17 cellular contexts compared by ENCODE assay signal in genomic region chr3:189038773-189039720, GRCh38.
DNase-seq lines count a peak whose midpoint lies in the region; ATAC-seq and TF ChIP-seq lines count a peak whose summit lies in the region.
"Had no signal": no experiment of that assay in that cellular context is flagged by ENCODE, and none has a peak within 500 bp of the region (broad histone marks: within the 10 kb centered on the region; RNA-seq: fewer than 3 reads in every experiment).

No MANE protein-coding gene starts in this region.

- H3K9me3 Mint-ChIP-seq in natural killer cell treated with Interleukin-12 subunit alpha and Interleukin-12 subunit beta and Interleukin-15 and Interleukin-18, amount 100 ng/mL, for 72 hours = no peaks in the 10 kb centered on the region
- H3K9me3 Mint-ChIP-seq in natural killer cell = no peaks in the 10 kb centered on the region
- H3K9me3 Mint-ChIP-seq in activated CD8-positive, alpha-beta T cell treated with anti-CD3 and anti-CD28 coated beads for 36 hours = peaks cover 2% of the 10 kb centered on the region
- no peaks in the 10 kb centered on the region for H3K9me3 Mint-ChIP-seq in stimulated activated naive CD8-positive, alpha-beta T cell treated with anti-CD3 and anti-CD28 coated beads, Interleukin-15, Interleukin-2, amounts not matched to agents 100 ng/mL and 50 ng/mL, for 24 hours

- H3K27ac ChIP-seq in gastrocnemius medialis = no peak overlapping the region
- H3K27ac ChIP-seq: left ventricle myocardium inferior, pancreas, PC-9, tibial nerve had no signal

- intact Hi-C loops in natural killer cell (cut with micrococcal nuclease) (no loop called here), gastrocnemius medialis (cut with DNase I; ENCODE audit: low total_unique reads) (no loop called here)
- intact Hi-C loops in activated CD8-positive, alpha-beta T cell treated with anti-CD3 and anti-CD28 coated beads for 36 hours (cut with micrococcal nuclease) = loop anchor here (10.0 kb wide), 1 partner anchor 1294 kb away; the partner anchor contains the start of gene BCL6

- H3K27ac Mint-ChIP-seq in natural killer cell treated with Interleukin-12 subunit alpha and Interleukin-12 subunit beta and Interleukin-15 and Interleukin-18, amount 100 ng/mL, for 72 hours = peak overlapping the region; percentile 22 to 32
- H3K27ac Mint-ChIP-seq in natural killer cell = no peak overlapping the region
- peak overlapping the region; percentile 88 for H3K27ac Mint-ChIP-seq in activated CD8-positive, alpha-beta T cell treated with anti-CD3 and anti-CD28 coated beads for 36 hours
- H3K27ac Mint-ChIP-seq in stimulated activated naive CD8-positive, alpha-beta T cell treated with anti-CD3 and anti-CD28 coated beads, Interleukin-15, Interleukin-2, amounts not matched to agents 100 ng/mL and 50 ng/mL, for 24 hours = peak overlapping the region; percentile 46
- H3K27ac Mint-ChIP-seq: H9 had no signal

- TF ChIP-seq CTCF in natural killer cell (IDR thresholded peaks at IDR 0.05) (no peak), gastrocnemius medialis (IDR thresholded peaks at IDR 0.05 in 4 of 5, conservative IDR thresholded peaks at IDR 0.05 in 1 of 5) (no peak)
- TF ChIP-seq CTCF in activated CD8-positive, alpha-beta T cell treated with anti-CD3 and anti-CD28 coated beads for 36 hours (IDR thresholded peaks at IDR 0.05) = no peak

- ATAC-seq in natural killer cell treated with Interleukin-12 subunit alpha and Interleukin-12 subunit beta and Interleukin-15 and Interleukin-18, amount 100 ng/mL, for 72 hours = peak; percentile 45 to 62
- ATAC-seq in natural killer cell (no peak), gastrocnemius medialis (no peak)
- peak; percentile 79 for ATAC-seq in activated CD8-positive, alpha-beta T cell treated with anti-CD3 and anti-CD28 coated beads for 36 hours
- ATAC-seq: pancreas had no signal

- no peaks in the 10 kb centered on the region for H3K36me3 Mint-ChIP-seq in natural killer cell treated with Interleukin-12 subunit alpha and Interleukin-12 subunit beta and Interleukin-15 and Interleukin-18, amount 100 ng/mL, for 72 hours
- no peaks in the 10 kb centered on the region for H3K36me3 Mint-ChIP-seq in natural killer cell
- no peaks in the 10 kb centered on the region for H3K36me3 Mint-ChIP-seq in activated CD8-positive, alpha-beta T cell treated with anti-CD3 and anti-CD28 coated beads for 36 hours (ENCODE audit: low read depth)
- H3K36me3 Mint-ChIP-seq in stimulated activated naive CD8-positive, alpha-beta T cell treated with anti-CD3 and anti-CD28 coated beads, Interleukin-15, Interleukin-2, amounts not matched to agents 100 ng/mL and 50 ng/mL, for 24 hours (ENCODE audit: low read depth) = no peaks in the 10 kb centered on the region

- in situ Hi-C loops in gastrocnemius medialis (cut with MboI; ENCODE audit: low sequenced_read_pairs in 4 of 4) = no loop called here

- H3K36me3 ChIP-seq in gastrocnemius medialis = no peaks in the 10 kb centered on the region
- H3K36me3 ChIP-seq: left ventricle myocardium inferior, pancreas, tibial nerve had no signal

- H3K4me1 Mint-ChIP-seq in natural killer cell treated with Interleukin-12 subunit alpha and Interleukin-12 subunit beta and Interleukin-15 and Interleukin-18, amount 100 ng/mL, for 72 hours (ENCODE audit: low read depth in 2 of 2) = peaks cover 9 to 17% of the 10 kb centered on the region in 2 donors
- no peaks in the 10 kb centered on the region for H3K4me1 Mint-ChIP-seq in natural killer cell
- peaks cover 45% of the 10 kb centered on the region for H3K4me1 Mint-ChIP-seq in activated CD8-positive, alpha-beta T cell treated with anti-CD3 and anti-CD28 coated beads for 36 hours (ENCODE audit: low read depth)
- H3K4me1 Mint-ChIP-seq in stimulated activated naive CD8-positive, alpha-beta T cell treated with anti-CD3 and anti-CD28 coated beads, Interleukin-15, Interleukin-2, amounts not matched to agents 100 ng/mL and 50 ng/mL, for 24 hours (ENCODE audit: low read depth) = peaks cover 48% of the 10 kb centered on the region

- CTCF ChIA-PET in activated CD8-positive, alpha-beta T cell treated with anti-CD3 and anti-CD28 coated beads for 36 hours (lab: Charles Lee) = interaction anchor here (0.6 to 5.0 kb wide), 13 partner anchors 12 to 1300 kb away, joined by 3 to 94 read pairs (median 4); no protein-coding TSS in a partner anchor

- no peak for TF ChIP-seq POLR2A in gastrocnemius medialis (IDR thresholded peaks at IDR 0.05)

- H3K9me3 ChIP-seq in gastrocnemius medialis = no peaks in the 10 kb centered on the region
- H3K9me3 ChIP-seq: pancreas had no signal

- H3K27me3 Mint-ChIP-seq in natural killer cell treated with Interleukin-12 subunit alpha and Interleukin-12 subunit beta and Interleukin-15 and Interleukin-18, amount 100 ng/mL, for 72 hours = peaks cover 2 to 12% of the 10 kb centered on the region in 2 donors
- peaks cover 5 to 11% of the 10 kb centered on the region in 2 donors for H3K27me3 Mint-ChIP-seq in natural killer cell (ENCODE audit: low read depth in 2 of 2)
- H3K27me3 Mint-ChIP-seq in activated CD8-positive, alpha-beta T cell treated with anti-CD3 and anti-CD28 coated beads for 36 hours = no peaks in the 10 kb centered on the region
- H3K27me3 Mint-ChIP-seq in stimulated activated naive CD8-positive, alpha-beta T cell treated with anti-CD3 and anti-CD28 coated beads, Interleukin-15, Interleukin-2, amounts not matched to agents 100 ng/mL and 50 ng/mL, for 24 hours = no peaks in the 10 kb centered on the region

- no peak for DNase-seq in natural killer cell treated with Interleukin-12 subunit alpha and Interleukin-12 subunit beta and Interleukin-15 and Interleukin-18, amount 100 ng/mL, for 72 hours (ENCODE audit: low spot score)
- no peak for DNase-seq in natural killer cell
- peak; percentile 74 to 90 for DNase-seq in NCI-H524 (lab: John Stamatoyannopoulos, UW)
- peak; percentile 21 for DNase-seq in activated CD8-positive, alpha-beta T cell treated with anti-CD3 and anti-CD28 coated beads for 36 hours
- DNase-seq in gastrocnemius medialis = no peak
- no peak for DNase-seq in NCI-H748 treated with DMSO at 0.1 percent for 48 hours (lab: John Stamatoyannopoulos, UW)
- DNase-seq: DMS153, foreskin fibroblast, H9, Karpas-422, left ventricle myocardium inferior, NCI-H446 treated with DMSO at 0.1 percent for 48 hours, pancreas, PC-9, SK-N-SH had no signal

- POLR2A ChIA-PET in activated CD8-positive, alpha-beta T cell treated with anti-CD3 and anti-CD28 coated beads for 36 hours (lab: Charles Lee) = interaction anchor here (0.6 to 0.8 kb wide), 3 partner anchors 25 to 601 kb away, joined by 3 to 4 read pairs (median 3); no protein-coding TSS in a partner anchor

- H3K27me3 ChIP-seq in gastrocnemius medialis = no peaks in the 10 kb centered on the region
- H3K27me3 ChIP-seq: pancreas, tibial nerve had no signal

- H3K4me1 ChIP-seq in gastrocnemius medialis = no peaks in the 10 kb centered on the region
- H3K4me1 ChIP-seq: left ventricle myocardium inferior, pancreas, tibial nerve had no signal

- peak overlapping the region; percentile 14 for H3K4me3 Mint-ChIP-seq in natural killer cell treated with Interleukin-12 subunit alpha and Interleukin-12 subunit beta and Interleukin-15 and Interleukin-18, amount 100 ng/mL, for 72 hours
- H3K4me3 Mint-ChIP-seq in natural killer cell = no peak overlapping the region
- H3K4me3 Mint-ChIP-seq in activated CD8-positive, alpha-beta T cell treated with anti-CD3 and anti-CD28 coated beads for 36 hours = no peak overlapping the region
- no peak overlapping the region for H3K4me3 Mint-ChIP-seq in stimulated activated naive CD8-positive, alpha-beta T cell treated with anti-CD3 and anti-CD28 coated beads, Interleukin-15, Interleukin-2, amounts not matched to agents 100 ng/mL and 50 ng/mL, for 24 hours
- H3K4me3 Mint-ChIP-seq: H9 had no signal

- H3K4me3 ChIP-seq in gastrocnemius medialis = no peak overlapping the region
- H3K4me3 ChIP-seq: left ventricle myocardium inferior, pancreas, PC-9, tibial nerve had no signal

Comparison
In these comparisons a context has a peak if more than half of its experiments do, and no peak if none do; other contexts are left out.
1. ATAC-seq: peak in natural killer cell treated with Interleukin-12 subunit alpha and Interleukin-12 subunit beta and Interleukin-15 and Interleukin-18, amount 100 ng/mL, for 72 hours (2 of 2) and activated CD8-positive, alpha-beta T cell treated with anti-CD3 and anti-CD28 coated beads for 36 hours (single experiment); none in natural killer cell (0 of 3) and gastrocnemius medialis (0 of 2).
2. H3K27ac Mint-ChIP-seq: peak in natural killer cell treated with Interleukin-12 subunit alpha and Interleukin-12 subunit beta and Interleukin-15 and Interleukin-18, amount 100 ng/mL, for 72 hours (2 of 2), activated CD8-positive, alpha-beta T cell treated with anti-CD3 and anti-CD28 coated beads for 36 hours (single experiment) and stimulated activated naive CD8-positive, alpha-beta T cell treated with anti-CD3 and anti-CD28 coated beads, Interleukin-15, Interleukin-2, amounts not matched to agents 100 ng/mL and 50 ng/mL, for 24 hours (single experiment); none in natural killer cell (0 of 2).
3. DNase-seq: peak in NCI-H524 (2 of 2) and activated CD8-positive, alpha-beta T cell treated with anti-CD3 and anti-CD28 coated beads for 36 hours (single experiment); none in natural killer cell treated with Interleukin-12 subunit alpha and Interleukin-12 subunit beta and Interleukin-15 and Interleukin-18, amount 100 ng/mL, for 72 hours (single experiment), natural killer cell (single experiment), gastrocnemius medialis (0 of 2) and NCI-H748 treated with DMSO at 0.1 percent for 48 hours (single experiment).